ENCODE assay signal across 8 cellular contexts in the genomic region with DNA sequence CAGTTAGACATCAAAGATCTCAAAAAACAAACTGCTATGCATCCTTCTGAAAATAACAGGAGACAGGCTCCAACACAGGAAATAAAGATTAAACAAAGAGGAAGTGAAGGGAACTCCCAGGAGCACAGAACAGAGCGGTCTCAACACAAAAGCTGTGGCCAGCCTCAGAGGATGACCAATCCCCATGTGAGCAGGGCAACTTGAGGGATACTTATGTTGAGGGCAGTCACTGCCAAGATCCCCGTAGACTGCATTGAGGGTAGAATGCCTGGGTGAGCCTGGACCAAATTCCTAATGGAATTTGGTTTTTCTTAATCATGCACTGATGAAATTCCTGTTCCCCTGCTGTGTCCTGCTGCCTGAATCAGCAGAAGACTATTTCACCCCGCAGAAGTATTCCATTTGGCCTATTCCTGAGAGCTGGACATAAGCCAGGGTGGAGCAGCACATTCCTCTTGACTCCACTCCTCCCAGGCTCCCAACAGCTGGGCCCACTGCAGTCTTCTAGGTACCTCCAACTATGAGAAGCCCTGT. TPM values are rescaled to one million over a fixed set of nuclear protein-coding genes. Genes with fewer than 3 reads are reported as not detected.
DNase-seq lines count a peak whose midpoint lies in the region; ATAC-seq and TF ChIP-seq lines count a peak whose summit lies in the region.

No MANE protein-coding gene starts in this region.

- H2AK5ac ChIP-seq in mesenchymal stem cell (ENCODE audit: low read length, severe bottlenecking), result peak overlapping the region; percentile 100

- no peaks in the 10 kb centered on the region for H3K9me3 ChIP-seq in mesenchymal stem cell (ENCODE audit: control insufficient read depth, low read length)

- no peak for TF ChIP-seq CTCF in Calu3 (IDR thresholded peaks at IDR 0.05; ENCODE audit: unreplicated experiment)

- no peak overlapping the region for H4K91ac ChIP-seq in mesenchymal stem cell (ENCODE audit: low read length)

- H3K18ac ChIP-seq in mesenchymal stem cell (ENCODE audit: low read depth in 1 of 2, low read length in 2 of 2), result peak overlapping the region; percentile 2 to 90

- H3K4me1 Mint-ChIP-seq in Calu3 (ENCODE audit: low read depth, unreplicated experiment), result peaks cover 86% of the 10 kb centered on the region

- peak overlapping the region; percentile 90 for H2BK5ac ChIP-seq in mesenchymal stem cell (ENCODE audit: low read depth, low read length, poor library complexity, severe bottlenecking)

- peak overlapping the region; percentile 11 for H3K4me3 Mint-ChIP-seq in Calu3 (ENCODE audit: low read depth, unreplicated experiment)

- H3K4me1 ChIP-seq in mesenchymal stem cell (ENCODE audit: control insufficient read depth, insufficient read depth, low read depth, low read length), result peaks cover 3% of the 10 kb centered on the region

- intact Hi-C loops in Calu3 (cut with micrococcal nuclease; ENCODE audit: unreplicated experiment), result loop anchor here (2.0 kb wide), 1 partner anchor 19 kb away; no protein-coding TSS in a partner anchor

- no peak overlapping the region for H3K23ac ChIP-seq in mesenchymal stem cell (ENCODE audit: low read length in 2 of 2)

- H4K8ac ChIP-seq in mesenchymal stem cell (ENCODE audit: low read length), result peak overlapping the region; percentile 45

- H3K9ac ChIP-seq in mesenchymal stem cell (ENCODE audit: low read length), result peak overlapping the region; percentile 78

- DNase-seq in Calu3, result no peak
- DNase-seq in NCI-H446 treated with DMSO at 0.1 percent for 48 hours (lab: John Stamatoyannopoulos, UW), result peak; percentile 38
- DNase-seq in dedifferentiated amniotic fluid mesenchymal stem cell (ENCODE audit: extremely low spot score), result peak; percentile 95
- DNase-seq in mesenchymal stem cell, result peak; percentile 91
- no peak for DNase-seq in amygdala (lab: John Stamatoyannopoulos, UW)
- DNase-seq in GM19240 (ENCODE audit: insufficient read length, low spot score), result no peak
- no peak for DNase-seq in NCI-H128 (lab: John Stamatoyannopoulos, UW; ENCODE audit: unreplicated experiment)

- H3K4me2 ChIP-seq in mesenchymal stem cell (ENCODE audit: low read length, poor library complexity, severe bottlenecking), result no peak overlapping the region

- peak overlapping the region; percentile 40 for H2BK15ac ChIP-seq in mesenchymal stem cell (ENCODE audit: low read depth, poor library complexity, severe bottlenecking)

- H3K14ac ChIP-seq in mesenchymal stem cell (ENCODE audit: low read length in 2 of 2), result no peak overlapping the region

- peak overlapping the region; percentile 45 for H3K27ac Mint-ChIP-seq in Calu3 (ENCODE audit: unreplicated experiment)

- H3K27me3 ChIP-seq in mesenchymal stem cell (ENCODE audit: control insufficient read depth in 1 of 2, insufficient read depth in 1 of 2, low read length in 2 of 2), result no peaks in the 10 kb centered on the region

- no peak overlapping the region for H2BK12ac ChIP-seq in mesenchymal stem cell (ENCODE audit: low read length in 2 of 2)

- WGBS in mesenchymal stem cell, result 2% methylated on average over 3 of the region's 3 CpGs

- H3K9me3 Mint-ChIP-seq in Calu3 (ENCODE audit: low read depth, unreplicated experiment), result no peaks in the 10 kb centered on the region

- no peak for ATAC-seq in GM21619 (IDR thresholded peaks at IDR 0.05; ENCODE audit: unreplicated experiment)

- peak overlapping the region in 1 of 2 experiments; percentile 47 for H3K4me3 ChIP-seq in mesenchymal stem cell (ENCODE audit: insufficient read depth in 1 of 2, low read depth in 1 of 2, low read length in 2 of 2)

- H2BK120ac ChIP-seq in mesenchymal stem cell (ENCODE audit: low read depth, low read length), result no peak overlapping the region

- peak overlapping the region; percentile 96 for H3K27ac ChIP-seq in mesenchymal stem cell (ENCODE audit: low read length, poor library complexity, severe bottlenecking)

- CTCF ChIA-PET in Calu3 (lab: Charles Lee), result interaction anchor here (0.7 to 1.4 kb wide), 2 partner anchors 49 to 162 kb away, joined by 3 read pairs; a partner anchor contains a TSS

- peaks cover 13% of the 10 kb centered on the region for H3K36me3 Mint-ChIP-seq in Calu3 (ENCODE audit: insufficient read depth, unreplicated experiment)

- H2AFZ ChIP-seq in mesenchymal stem cell (ENCODE audit: low read depth, low read length), result no peak overlapping the region

- no peaks in the 10 kb centered on the region for H3K36me3 ChIP-seq in mesenchymal stem cell (ENCODE audit: control insufficient read depth in 1 of 2, insufficient read depth in 2 of 2, low read depth in 1 of 2, low read length in 2 of 2)

- peak overlapping the region in 1 of 2 experiments; percentile 88 for H3K4ac ChIP-seq in mesenchymal stem cell (ENCODE audit: low read depth in 1 of 2, low read length in 2 of 2)

- peaks cover 22% of the 10 kb centered on the region for H3K79me1 ChIP-seq in mesenchymal stem cell (replicated peaks; ENCODE audit: low read length, poor library complexity, severe bottlenecking)

- no TSS peak for BruUV-seq in Calu3 (replicated peaks; lab: Mats Ljungman, UMichigan)

- H3K27me3 Mint-ChIP-seq in Calu3 (ENCODE audit: unreplicated experiment), result no peaks in the 10 kb centered on the region

RNA-seq across cellular contexts. Expression of a gene that starts 49.0 kb away (rescaled TPM):
- 107 and 130 TPM in 2 replicates for total RNA-seq in Calu3 (2022)
- polyA plus RNA-seq in mesenchymal stem cell (2013, experiment 1 of 2), result 69.2 TPM
- 68.5 TPM for polyA plus RNA-seq in mesenchymal stem cell (2013, experiment 2 of 2)

Comparison
In these comparisons a context has a peak if more than half of its experiments do, and no peak if none do; other contexts are left out.
1. DNase-seq: peak in NCI-H446 treated with DMSO at 0.1 percent for 48 hours (single experiment), dedifferentiated amniotic fluid mesenchymal stem cell (single experiment) and mesenchymal stem cell (single experiment); none in Calu3 (single experiment), amygdala (0 of 56), GM19240 (single experiment) and NCI-H128 (single experiment).